ENCODE assay signal across 9 cellular contexts in the genomic region with DNA sequence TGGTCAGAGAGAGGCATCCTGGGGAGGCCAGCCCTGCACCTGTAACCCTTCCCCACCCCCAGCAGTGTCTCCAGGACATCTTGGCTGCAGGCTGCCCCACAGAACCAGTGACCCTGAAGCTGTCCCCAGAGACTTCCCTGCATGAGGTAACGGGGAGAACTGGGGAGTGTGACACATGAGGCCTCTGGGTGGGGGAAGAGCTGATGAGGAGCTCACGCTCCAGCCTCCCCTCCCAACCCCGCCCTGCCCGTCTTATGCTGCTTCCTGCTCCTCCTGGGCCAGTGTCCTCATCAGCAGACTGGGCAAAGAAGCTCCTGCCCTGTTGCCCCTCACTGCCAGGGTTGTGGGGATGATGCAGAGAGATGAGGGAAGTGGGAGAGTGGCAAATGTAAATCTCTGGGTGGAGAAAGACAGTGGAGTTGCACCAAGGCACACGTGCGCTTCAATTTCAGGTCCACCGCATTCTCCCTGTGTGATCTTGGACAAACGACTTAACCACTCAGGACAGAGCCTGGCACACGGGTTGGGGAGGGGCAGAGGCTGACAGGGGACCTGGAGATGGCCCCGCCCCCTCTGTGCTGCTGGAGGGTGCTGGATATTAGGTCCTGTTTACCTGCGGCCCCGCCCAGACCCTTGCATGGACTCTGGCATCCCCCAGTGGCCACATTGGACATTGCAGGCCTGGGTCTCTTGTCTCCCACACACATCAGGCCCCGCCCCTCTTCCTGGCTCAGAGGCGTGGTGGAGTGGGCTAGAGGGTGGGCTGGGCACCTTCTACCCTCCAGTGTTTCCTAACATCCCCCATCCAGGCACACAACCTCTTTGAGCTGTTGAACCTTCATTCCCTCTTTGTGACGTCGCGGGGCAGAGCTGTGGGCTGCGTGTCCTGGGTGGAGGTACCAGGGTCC. TPM values are rescaled to one million over a fixed set of nuclear protein-coding genes. Genes with fewer than 3 reads are reported as not detected.
DNase-seq lines count a peak whose midpoint lies in the region; ATAC-seq and TF ChIP-seq lines count a peak whose summit lies in the region.
"Had no signal": no experiment of that assay in that cellular context is flagged by ENCODE, and none has a peak within 500 bp of the region (broad histone marks: within the 10 kb centered on the region; RNA-seq: fewer than 3 reads in every experiment).

No MANE protein-coding gene starts in this region.

- no peak for TF ChIP-seq POLR2A in lower leg skin (IDR thresholded peaks at IDR 0.05)

- peaks cover 1% of the 10 kb centered on the region; the same call in 1 of the 2 replicates for H3K27me3 ChIP-seq in GM06990 (replicated peaks; ENCODE audit: control insufficient read depth, insufficient read depth, low read length)

- CTCF ChIA-PET in activated CD4-positive, alpha-beta T cell treated with anti-CD3 and anti-CD28 coated beads, Interleukin-2, amount 10 ng/mL, durations not matched to agents 7 days and 5 days (lab: Charles Lee): interaction anchor here (0.9 to 1.7 kb wide), 6 partner anchors 9 to 260 kb away, joined by 3 to 6 read pairs (median 4); no protein-coding TSS in a partner anchor

- H3K9me3 Mint-ChIP-seq in activated CD4-positive, alpha-beta T cell treated with anti-CD3 and anti-CD28 coated beads, Interleukin-2, amount 10 ng/mL, durations not matched to agents 7 days and 5 days: no peaks in the 10 kb centered on the region

- H3K36me3 ChIP-seq in GM06990 (ENCODE audit: control insufficient read depth, insufficient read depth, low read length): no peaks in the 10 kb centered on the region

- H3K27ac Mint-ChIP-seq in activated CD4-positive, alpha-beta T cell treated with anti-CD3 and anti-CD28 coated beads, Interleukin-2, amount 10 ng/mL, durations not matched to agents 7 days and 5 days: no peak overlapping the region

- intact Hi-C loops in lower leg skin (cut with DNase I; ENCODE audit: low total_unique reads): loop anchor here (2.0 kb wide), 1 partner anchor 23 kb away; no protein-coding TSS in a partner anchor

- 37% methylated on average over 16 of the region's 18 CpGs for WGBS in lower leg skin, 2 donors

- no peak overlapping the region for H3K4me3 Mint-ChIP-seq in activated CD4-positive, alpha-beta T cell treated with anti-CD3 and anti-CD28 coated beads, Interleukin-2, amount 10 ng/mL, durations not matched to agents 7 days and 5 days

- no peaks in the 10 kb centered on the region for H3K36me3 Mint-ChIP-seq in activated CD4-positive, alpha-beta T cell treated with anti-CD3 and anti-CD28 coated beads, Interleukin-2, amount 10 ng/mL, durations not matched to agents 7 days and 5 days (ENCODE audit: low read depth)

- peaks cover 3% of the 10 kb centered on the region for H3K27me3 Mint-ChIP-seq in activated CD4-positive, alpha-beta T cell treated with anti-CD3 and anti-CD28 coated beads, Interleukin-2, amount 10 ng/mL, durations not matched to agents 7 days and 5 days

- TF ChIP-seq CTCF in GM06990 (IDR thresholded peaks at IDR 0.05; ENCODE audit: insufficient read depth, low read length, poor library complexity, severe bottlenecking) (peak; percentile 99), lower leg skin (IDR thresholded peaks at IDR 0.05) (peak in 1 of 3 donors; percentile 75)

- no peak overlapping the region for H3K4me3 ChIP-seq in GM06990 (replicated peaks; ENCODE audit: low read depth, low read length)
- no peak overlapping the region for H3K4me3 ChIP-seq in lower leg skin (ENCODE audit: low read depth, poor library complexity, severe bottlenecking)

- ATAC-seq in HG03196 (IDR thresholded peaks at IDR 0.05; ENCODE audit: unreplicated experiment) (peak; percentile 50), HG03097 (IDR thresholded peaks at IDR 0.05; ENCODE audit: low FRiP score, unreplicated experiment) (no peak)

- POLR2A ChIA-PET in activated CD4-positive, alpha-beta T cell treated with anti-CD3 and anti-CD28 coated beads, Interleukin-2, amount 10 ng/mL, durations not matched to agents 7 days and 5 days (lab: Charles Lee): no interaction called here

- peaks cover 6% of the 10 kb centered on the region for H3K4me1 Mint-ChIP-seq in activated CD4-positive, alpha-beta T cell treated with anti-CD3 and anti-CD28 coated beads, Interleukin-2, amount 10 ng/mL, durations not matched to agents 7 days and 5 days

- DNase-seq in GM06990 (ENCODE audit: extremely low read depth, insufficient read length) (peak; percentile 73), NCI-H526 treated with DMSO at 0.1 percent for 48 hours (lab: John Stamatoyannopoulos, UW) (peak; percentile 83), dedifferentiated amniotic fluid mesenchymal stem cell (ENCODE audit: extremely low spot score) (peak; percentile 71), lower leg skin (ENCODE audit: low spot score in 2 of 2) (peak; percentile 72 to 97)
- peak; percentile 89 for DNase-seq in activated CD4-positive, alpha-beta T cell treated with anti-CD3 and anti-CD28 coated beads, Interleukin-2, amount 10 ng/mL, durations not matched to agents 7 days and 5 days
- peak; percentile 52 to 83 (median 82) for DNase-seq in stimulated activated CD4-positive, alpha-beta T cell treated with anti-CD3 and anti-CD28 coated beads, TNF-alpha, amount 100 ng/mL, for 48 hours (ENCODE audit: low read depth in 3 of 3)

RNA-seq across cellular contexts. Expression of gene CLCNKB, which starts 12.3 kb away (rescaled TPM):
- total RNA-seq in activated CD4-positive, alpha-beta T cell treated with anti-CD3 and anti-CD28 coated beads, Interleukin-2, amount 10 ng/mL, durations not matched to agents 7 days and 5 days: not detected
- total RNA-seq in lower leg skin: under 1 TPM in 1 of 4 donors, not detected in 3; 0.26 TPM
- total RNA-seq: mononuclear cell had no signal

RNA-seq across cellular contexts. Expression of gene FAM131C, which starts 17.6 kb away (rescaled TPM):
- 1 to 10 TPM in 1 of 2 experiments, under 1 TPM in 1; 0.67 to 1.1 TPM for total RNA-seq in activated CD4-positive, alpha-beta T cell treated with anti-CD3 and anti-CD28 coated beads, Interleukin-2, amount 10 ng/mL, durations not matched to agents 7 days and 5 days
- 1 to 10 TPM; 1.1 to 2.6 (median 1.7) TPM for total RNA-seq in lower leg skin
- total RNA-seq: mononuclear cell had no signal

RNA-seq across cellular contexts. Expression of gene CLCNKA, which starts 34.0 kb away (rescaled TPM):
- not detected for total RNA-seq in activated CD4-positive, alpha-beta T cell treated with anti-CD3 and anti-CD28 coated beads, Interleukin-2, amount 10 ng/mL, durations not matched to agents 7 days and 5 days
- 1 to 10 TPM in 1 of 4 donors, under 1 TPM in 2, not detected in 1; 0.10 to 1.3 (median 0.63) TPM for total RNA-seq in lower leg skin
- total RNA-seq: mononuclear cell had no signal

RNA-seq across cellular contexts. Expression of gene HSPB7, which starts 38.0 kb away (rescaled TPM):
- total RNA-seq in activated CD4-positive, alpha-beta T cell treated with anti-CD3 and anti-CD28 coated beads, Interleukin-2, amount 10 ng/mL, durations not matched to agents 7 days and 5 days: not detected
- 1 to 10 TPM; 2.4 to 4.2 (median 3.0) TPM for total RNA-seq in lower leg skin
- total RNA-seq: mononuclear cell had no signal

RNA-seq across cellular contexts. Expression of gene SRARP, which starts 51.8 kb away (rescaled TPM):
- not detected for total RNA-seq in activated CD4-positive, alpha-beta T cell treated with anti-CD3 and anti-CD28 coated beads, Interleukin-2, amount 10 ng/mL, durations not matched to agents 7 days and 5 days
- total RNA-seq in lower leg skin: not detected
- total RNA-seq: mononuclear cell had no signal
